Comparison of ENCODE assay signal across 18 cellular contexts in genomic region chr7:45702751-45703150, GRCh38.
DNase-seq lines count a peak whose midpoint lies in the region; ATAC-seq and TF ChIP-seq lines count a peak whose summit lies in the region.
"Had no signal": no experiment of that assay in that cellular context is flagged by ENCODE, and none has a peak within 500 bp of the region (broad histone marks: within the 10 kb centered on the region; RNA-seq: fewer than 3 reads in every experiment).

No MANE protein-coding gene starts in this region.

- TF ChIP-seq CTCF in endodermal cell (conservative IDR thresholded peaks at IDR 0.05): no peak

- H3K4me1 ChIP-seq in endodermal cell (ENCODE audit: control insufficient read depth, insufficient read depth, low read length): no peaks in the 10 kb centered on the region

- no peaks in the 10 kb centered on the region for H3K27me3 ChIP-seq in endodermal cell (ENCODE audit: control insufficient read depth, insufficient read depth, low read length, poor library complexity, severe bottlenecking)

- H3K4me3 Mint-ChIP-seq in stimulated activated naive CD8-positive, alpha-beta T cell treated with anti-CD3 and anti-CD28 coated beads, Interleukin-15, amount 100 ng/mL, for 72 hours: no peak overlapping the region
- H3K4me3 Mint-ChIP-seq in endodermal cell: no peak overlapping the region
- H3K4me3 Mint-ChIP-seq: B cell; CD4-positive, CD25-positive, alpha-beta regulatory T cell had no signal

- no peaks in the 10 kb centered on the region for H3K9me3 ChIP-seq in endodermal cell (ENCODE audit: control insufficient read depth, low read length)

- peaks cover 38% of the 10 kb centered on the region for H3K27me3 Mint-ChIP-seq in stimulated activated naive CD8-positive, alpha-beta T cell treated with anti-CD3 and anti-CD28 coated beads, Interleukin-15, amount 100 ng/mL, for 72 hours
- no peaks in the 10 kb centered on the region for H3K27me3 Mint-ChIP-seq in endodermal cell (ENCODE audit: insufficient read depth)

- intact Hi-C loops in posterior vena cava (cut with DNase I): no loop called here

- H3K9me3 Mint-ChIP-seq in stimulated activated naive CD8-positive, alpha-beta T cell treated with anti-CD3 and anti-CD28 coated beads, Interleukin-15, amount 100 ng/mL, for 72 hours: no peaks in the 10 kb centered on the region
- no peaks in the 10 kb centered on the region for H3K9me3 Mint-ChIP-seq in endodermal cell

- DNase-seq in stimulated activated naive CD8-positive, alpha-beta T cell treated with anti-CD3 and anti-CD28 coated beads, Interleukin-15, amount 100 ng/mL, for 72 hours: no peak
- DNase-seq in stimulated activated naive CD8-positive, alpha-beta T cell treated with anti-CD3 and anti-CD28 coated beads, Interleukin-15, Interleukin-2, amounts not matched to agents 100 U/mL and 50 U/mL, for 24 hours: no peak
- DNase-seq in endodermal cell (peak; percentile 17), posterior vena cava (ENCODE audit: low spot score) (peak; percentile 37), NCI-H446 treated with DMSO at 0.1 percent for 48 hours (lab: John Stamatoyannopoulos, UW) (no peak), hypothalamus (lab: John Stamatoyannopoulos, UW) (no peak)
- no peak for DNase-seq in activated CD4-positive, CD25-positive, alpha-beta regulatory T cell (lab: John Stamatoyannopoulos, UW)
- DNase-seq: ACHN; Calu3; CD4-positive, CD25-positive, alpha-beta regulatory T cell; DMS53; NCI-H1092; NCI-H146; NCI-H2081; NCI-H524; PC-9 had no signal

- WGBS in endodermal cell (ENCODE audit: insufficient coverage in 1 of 2, insufficient read length in 1 of 2), 2 experiments: 80 to 91% methylated on average over 1 to 5 of the region's 5 CpGs

- ATAC-seq in stimulated activated naive CD8-positive, alpha-beta T cell treated with anti-CD3 and anti-CD28 coated beads, Interleukin-15, amount 100 ng/mL, for 72 hours: peak; percentile 17
- no peak for ATAC-seq in stimulated activated naive CD8-positive, alpha-beta T cell treated with anti-CD3 and anti-CD28 coated beads, Interleukin-15, Interleukin-2, amounts not matched to agents 100 U/mL and 50 U/mL, for 24 hours

- H3K9ac ChIP-seq in endodermal cell (ENCODE audit: extremely low read depth, low read length, poor library complexity, severe bottlenecking): no peak overlapping the region
- H3K9ac ChIP-seq: KMS-11 had no signal

- H3K27ac Mint-ChIP-seq in stimulated activated naive CD8-positive, alpha-beta T cell treated with anti-CD3 and anti-CD28 coated beads, Interleukin-15, amount 100 ng/mL, for 72 hours: no peak overlapping the region
- no peak overlapping the region for H3K27ac Mint-ChIP-seq in endodermal cell
- H3K27ac Mint-ChIP-seq: B cell had no signal

- H3K4me3 ChIP-seq in endodermal cell (ENCODE audit: low read length): no peak overlapping the region
- H3K4me3 ChIP-seq: PC-9 had no signal

- H3K27ac ChIP-seq in endodermal cell (ENCODE audit: low read depth, low read length): no peak overlapping the region
- H3K27ac ChIP-seq: KMS-11, PC-9 had no signal

- H3K36me3 ChIP-seq in endodermal cell (ENCODE audit: control insufficient read depth, insufficient read depth, low read length): no peaks in the 10 kb centered on the region

- H3K4me1 Mint-ChIP-seq in stimulated activated naive CD8-positive, alpha-beta T cell treated with anti-CD3 and anti-CD28 coated beads, Interleukin-15, amount 100 ng/mL, for 72 hours: no peaks in the 10 kb centered on the region
- no peaks in the 10 kb centered on the region for H3K4me1 Mint-ChIP-seq in endodermal cell
- H3K4me1 Mint-ChIP-seq: B cell; CD4-positive, CD25-positive, alpha-beta regulatory T cell had no signal

- H3K36me3 Mint-ChIP-seq in endodermal cell (ENCODE audit: low read depth): no peaks in the 10 kb centered on the region
- H3K36me3 Mint-ChIP-seq: CD4-positive, CD25-positive, alpha-beta regulatory T cell had no signal

Comparison
In these comparisons a context has a peak if more than half of its experiments do, and no peak if none do; other contexts are left out.
1. DNase-seq: peak in endodermal cell (single experiment) and posterior vena cava (single experiment); none in stimulated activated naive CD8-positive, alpha-beta T cell treated with anti-CD3 and anti-CD28 coated beads, Interleukin-15, amount 100 ng/mL, for 72 hours (0 of 2), stimulated activated naive CD8-positive, alpha-beta T cell treated with anti-CD3 and anti-CD28 coated beads, Interleukin-15, Interleukin-2, amounts not matched to agents 100 U/mL and 50 U/mL, for 24 hours (single experiment), NCI-H446 treated with DMSO at 0.1 percent for 48 hours (single experiment), activated CD4-positive, CD25-positive, alpha-beta regulatory T cell (0 of 4) and hypothalamus (0 of 51).